ENCODE assay signal across 17 cellular contexts in genomic region chr18:79058007-79058406, GRCh38.
DNase-seq lines count a peak whose midpoint lies in the region; ATAC-seq and TF ChIP-seq lines count a peak whose summit lies in the region.
"Had no signal": no experiment of that assay in that cellular context is flagged by ENCODE, and none has a peak within 500 bp of the region (broad histone marks: within the 10 kb centered on the region; RNA-seq: fewer than 3 reads in every experiment).

No MANE protein-coding gene starts in this region.

- H3K9ac ChIP-seq in MM.1S (ENCODE audit: low read length): no peak overlapping the region

- H3K4me1 ChIP-seq in HAP-1 (no peaks in the 10 kb centered on the region), MM.1S (ENCODE audit: low read length) (no peaks in the 10 kb centered on the region)
- H3K4me1 ChIP-seq: A549 had no signal

- H3K4me3 ChIP-seq in GM12864 (ENCODE audit: low read depth, low read length) (no peak overlapping the region), HAP-1 (no peak overlapping the region), MM.1S (ENCODE audit: low read length) (no peak overlapping the region)
- H3K4me3 ChIP-seq: A549 had no signal

- peak; percentile 38 for DNase-seq in GM12864 (ENCODE audit: low read depth)
- peak; percentile 93 for DNase-seq in MV-4-11 (lab: John Stamatoyannopoulos, UW)
- DNase-seq in HAP-1 (ENCODE audit: low spot score in 2 of 2): no peak
- DNase-seq in MM.1S: no peak
- no peak for DNase-seq in activated CD4-positive, alpha-beta T cell treated with anti-CD3 and anti-CD28 coated beads, Interleukin-2, amount 50 U/mL, for 4 hours
- DNase-seq in NCI-H187 (lab: John Stamatoyannopoulos, UW): no peak
- DNase-seq: activated CD4-positive, alpha-beta T cell treated with anti-CD3 and anti-CD28 coated beads, Interleukin-2, amount 50 U/mL, for 1 hour; aorta; glutamatergic neuron; KBM-7; kidney; NCI-H146; NCI-H510A; T-helper 2 cell had no signal

- no peaks in the 10 kb centered on the region for H3K27me3 ChIP-seq in HAP-1 (ENCODE audit: low read depth)
- H3K27me3 ChIP-seq in MM.1S (replicated peaks; ENCODE audit: insufficient read depth, low read length): no peaks in the 10 kb centered on the region

- H3K4me2 ChIP-seq in MM.1S (ENCODE audit: low read depth, low read length): no peak overlapping the region
- H3K4me2 ChIP-seq: A549 had no signal

- no peaks in the 10 kb centered on the region for H4K20me1 ChIP-seq in MM.1S (ENCODE audit: insufficient read depth, low read length)

- no peaks in the 10 kb centered on the region for H3K36me3 ChIP-seq in HAP-1 (replicated peaks)
- H3K36me3 ChIP-seq in MM.1S (replicated peaks; ENCODE audit: insufficient read depth, low read length): no peaks in the 10 kb centered on the region

- no peak overlapping the region for H2AFZ ChIP-seq in MM.1S (ENCODE audit: low read length)

- ATAC-seq in GM19455 (IDR thresholded peaks at IDR 0.05; ENCODE audit: unreplicated experiment) (peak; percentile 74), HG02852 (IDR thresholded peaks at IDR 0.05; ENCODE audit: unreplicated experiment) (peak; percentile 88)
- ATAC-seq: A549 had no signal

- H3K9me2 ChIP-seq in MM.1S (replicated peaks; ENCODE audit: insufficient read depth, low read length): no peaks in the 10 kb centered on the region

- no peaks in the 10 kb centered on the region for H3K79me2 ChIP-seq in MM.1S (ENCODE audit: low read length)

- TF ChIP-seq CTCF in GM12864 (IDR thresholded peaks at IDR 0.05; ENCODE audit: low read depth, low read length, missing control alignments) (no peak), MM.1S (IDR thresholded peaks at IDR 0.05; ENCODE audit: low read length) (no peak)

- no peaks in the 10 kb centered on the region for H3K9me3 ChIP-seq in HAP-1
- H3K9me3 ChIP-seq in MM.1S (replicated peaks; ENCODE audit: insufficient read depth, low read length): no peaks in the 10 kb centered on the region
- H3K9me3 ChIP-seq: A549 had no signal

- H3K27ac ChIP-seq in MM.1S (ENCODE audit: low read length): no peak overlapping the region
- H3K27ac ChIP-seq: A549 had no signal

- H3F3A ChIP-seq in MM.1S (ENCODE audit: insufficient read depth, low read length): no peaks in the 10 kb centered on the region

- in situ Hi-C loops in HAP-1 (cut with MboI; ENCODE audit: low sequenced_read_pairs): no loop called here

Comparison
In these comparisons a context has a peak if more than half of its experiments do, and no peak if none do; other contexts are left out.
1. DNase-seq: peak in GM12864 (single experiment) and MV-4-11 (single experiment); none in HAP-1 (0 of 2), MM.1S (single experiment), activated CD4-positive, alpha-beta T cell treated with anti-CD3 and anti-CD28 coated beads, Interleukin-2, amount 50 U/mL, for 4 hours (0 of 2) and NCI-H187 (0 of 2).